8 cellular contexts compared by ENCODE assay signal in the genomic region with DNA sequence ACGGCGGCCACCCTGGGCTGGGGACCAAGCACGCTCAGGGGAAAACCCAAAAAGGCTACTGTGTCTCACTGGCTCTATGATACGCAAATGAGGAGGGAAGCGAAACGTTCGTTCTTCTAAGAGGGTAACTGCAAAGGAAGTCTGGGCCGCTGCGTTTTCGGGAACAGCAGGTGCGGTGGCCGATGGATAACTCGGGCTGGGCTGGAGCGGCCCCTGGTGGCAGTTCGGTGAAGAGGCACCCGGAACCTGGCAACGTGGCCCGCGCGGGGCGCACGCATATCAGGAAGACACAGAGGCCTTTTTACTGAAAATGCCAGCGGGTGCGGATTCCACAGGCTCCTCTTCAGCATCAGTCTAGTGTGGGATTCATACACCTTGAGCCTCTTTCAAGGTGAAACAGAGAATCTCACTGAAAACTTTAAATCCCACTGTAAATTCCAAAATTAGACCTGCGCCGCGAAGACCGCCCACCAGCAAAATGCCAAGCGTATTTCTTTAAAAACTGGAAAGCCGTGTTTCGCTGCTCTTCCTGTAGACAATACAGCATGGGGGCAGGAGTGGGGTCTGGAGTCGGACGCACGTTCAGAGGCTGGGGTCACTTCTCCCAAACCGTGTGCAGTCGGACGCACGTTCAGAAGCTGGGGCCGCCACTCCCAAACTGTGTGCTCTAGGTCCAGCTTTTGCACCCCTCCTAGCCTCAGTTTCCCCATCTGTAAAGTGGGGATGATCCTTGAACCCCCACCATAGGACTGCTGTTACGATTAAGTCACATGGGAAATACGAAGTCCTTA. TPM values are rescaled to one million over a fixed set of nuclear protein-coding genes. Genes with fewer than 3 reads are reported as not detected.
DNase-seq lines count a peak whose midpoint lies in the region; ATAC-seq and TF ChIP-seq lines count a peak whose summit lies in the region.

No MANE protein-coding gene starts in this region.

- peak overlapping the region; percentile 84 for H2AFZ ChIP-seq in Karpas-422 (ENCODE audit: low read length)

- H3K4me2 ChIP-seq in Karpas-422 (ENCODE audit: low read depth, low read length, poor library complexity, severe bottlenecking), result peak overlapping the region; percentile 70

- no peaks in the 10 kb centered on the region for H3K79me2 ChIP-seq in Karpas-422 (ENCODE audit: low read length)

- no peak for TF ChIP-seq POLR2A in Peyer's patch (IDR thresholded peaks at IDR 0.05)

- peaks cover 14% of the 10 kb centered on the region; the same call in 1 of the 2 replicates for H4K20me1 ChIP-seq in Karpas-422 (ENCODE audit: insufficient read depth, low read depth, low read length)

- H3K4me3 ChIP-seq in Karpas-422 (ENCODE audit: low read length) (peak overlapping the region; percentile 57; the same call in 1 of the 2 replicates), Peyer's patch (peak overlapping the region in 2 of 4 donors; percentile 22 to 41), fibroblast of mammary gland (ENCODE audit: control insufficient read depth, low read depth, low read length) (no peak overlapping the region)

- H3K27ac ChIP-seq in Karpas-422 (ENCODE audit: low read length), result peak overlapping the region; percentile 20; the same call in 1 of the 2 replicates
- H3K27ac ChIP-seq in Peyer's patch, result peak overlapping the region in 1 of 4 donors; percentile 74

- peak overlapping the region; percentile 45 for H3K9ac ChIP-seq in Karpas-422 (ENCODE audit: low read length)

- H3K4me1 Mint-ChIP-seq in natural killer cell treated with Interleukin-12 subunit alpha and Interleukin-12 subunit beta and Interleukin-15 and Interleukin-18, amount 100 ng/mL, for 72 hours (ENCODE audit: low read depth in 2 of 2), result peaks cover 12 to 21% of the 10 kb centered on the region in 2 donors

- peaks cover 26% of the 10 kb centered on the region for H3K4me1 ChIP-seq in Karpas-422 (ENCODE audit: low read length)
- no peaks in the 10 kb centered on the region for H3K4me1 ChIP-seq in Peyer's patch

- H3K27me3 Mint-ChIP-seq in natural killer cell treated with Interleukin-12 subunit alpha and Interleukin-12 subunit beta and Interleukin-15 and Interleukin-18, amount 100 ng/mL, for 72 hours, result peaks cover 11 to 15% of the 10 kb centered on the region in 2 donors

- H3K9me3 ChIP-seq in Karpas-422 (ENCODE audit: low read length) (no peaks in the 10 kb centered on the region), Peyer's patch (no peaks in the 10 kb centered on the region)

- H3K9me2 ChIP-seq in Karpas-422 (replicated peaks; ENCODE audit: insufficient read depth, low read length), result no peaks in the 10 kb centered on the region

- DNase-seq in Daoy (ENCODE audit: low read depth) (peak; percentile 84), H4 (ENCODE audit: low spot score) (peak; percentile 77), Karpas-422 (peak; percentile 99), Peyer's patch (peak; percentile 93 to 98 (median 93)), fibroblast of mammary gland (ENCODE audit: low read depth) (peak; percentile 70)
- DNase-seq in activated T-cell treated with anti-CD3 and anti-CD28 coated beads, Interleukin-2, amount 50 U/mL, for 48 hours, result peak; percentile 99
- peak; percentile 94 for DNase-seq in natural killer cell treated with Interleukin-12 subunit alpha and Interleukin-12 subunit beta and Interleukin-15 and Interleukin-18, amount 100 ng/mL, for 72 hours (ENCODE audit: low spot score)
- DNase-seq in stimulated activated naive CD4-positive, alpha-beta T cell (lab: John Stamatoyannopoulos, UW), result peak; percentile 80 to 95 (median 82)

- H3K36me3 ChIP-seq in Karpas-422 (ENCODE audit: insufficient read depth, low read length) (no peaks in the 10 kb centered on the region), Peyer's patch (no peaks in the 10 kb centered on the region)

- peak overlapping the region; percentile 54 for H3K4me3 Mint-ChIP-seq in natural killer cell treated with Interleukin-12 subunit alpha and Interleukin-12 subunit beta and Interleukin-15 and Interleukin-18, amount 100 ng/mL, for 72 hours

- no peaks in the 10 kb centered on the region for H3K36me3 Mint-ChIP-seq in natural killer cell treated with Interleukin-12 subunit alpha and Interleukin-12 subunit beta and Interleukin-15 and Interleukin-18, amount 100 ng/mL, for 72 hours

- peak; percentile 94 to 100 (median 99) for TF ChIP-seq CTCF in Peyer's patch (IDR thresholded peaks at IDR 0.05)
- peak; percentile 95 for TF ChIP-seq CTCF in fibroblast of mammary gland (conservative IDR thresholded peaks at IDR 0.05; ENCODE audit: control insufficient read depth, insufficient read depth, low read depth, low read length)

- H3K27me3 ChIP-seq in Karpas-422 (ENCODE audit: low read length) (peaks cover 4% of the 10 kb centered on the region; the same call in 1 of the 2 replicates), Peyer's patch (no peaks in the 10 kb centered on the region)

- peak; percentile 93 to 95 for ATAC-seq in natural killer cell treated with Interleukin-12 subunit alpha and Interleukin-12 subunit beta and Interleukin-15 and Interleukin-18, amount 100 ng/mL, for 72 hours

- no peaks in the 10 kb centered on the region for H3K9me3 Mint-ChIP-seq in natural killer cell treated with Interleukin-12 subunit alpha and Interleukin-12 subunit beta and Interleukin-15 and Interleukin-18, amount 100 ng/mL, for 72 hours

- peak overlapping the region; percentile 36 to 84 for H3K27ac Mint-ChIP-seq in natural killer cell treated with Interleukin-12 subunit alpha and Interleukin-12 subunit beta and Interleukin-15 and Interleukin-18, amount 100 ng/mL, for 72 hours

RNA-seq across cellular contexts. Expression of a gene that starts 44.4 kb away (rescaled TPM):
- 145 and 146 TPM in 2 replicates for total RNA-seq in Daoy (2014; rRNA removed; shearing (Covaris generic))
- 166 and 205 TPM in 2 replicates for total RNA-seq in H4 (2014; rRNA removed; shearing (Covaris generic))
- total RNA-seq in Karpas-422 (2014; rRNA removed; shearing (Covaris generic); ENCODE audit: low replicate concordance), result 82.6 and 90.6 TPM in 2 replicates
- 10 to 100 TPM; 59.2 to 75.8 (median 70.3) TPM for total RNA-seq in Peyer's patch
- total RNA-seq in natural killer cell treated with Interleukin-12 subunit alpha and Interleukin-12 subunit beta and Interleukin-15 and Interleukin-18, amount 100 ng/mL, for 72 hours, result 100 to 1,000 TPM; 104 to 114 TPM
